1 cellular context compared by ENCODE assay signal in genomic region chr17:17445296-17445924, GRCh38.
TF ChIP-seq lines count a peak whose summit lies in the region.

No MANE protein-coding gene starts in this region.

TF ChIP-seq in HepG2, 621 proteins besides CTCF, POLR2A, EP300 and RAD21 (continued from another document and continues in another):
- TF ChIP-seq STAT5B (CRISPR knock-in tag; IDR thresholded peaks at IDR 0.05), result no peak
- peak; percentile 28; the same call in 1 of the 2 replicates for TF ChIP-seq ZSCAN9 (CRISPR knock-in tag; IDR thresholded peaks at IDR 0.05; ENCODE audit: borderline replicate concordance)
- TF ChIP-seq, protein P1, sequence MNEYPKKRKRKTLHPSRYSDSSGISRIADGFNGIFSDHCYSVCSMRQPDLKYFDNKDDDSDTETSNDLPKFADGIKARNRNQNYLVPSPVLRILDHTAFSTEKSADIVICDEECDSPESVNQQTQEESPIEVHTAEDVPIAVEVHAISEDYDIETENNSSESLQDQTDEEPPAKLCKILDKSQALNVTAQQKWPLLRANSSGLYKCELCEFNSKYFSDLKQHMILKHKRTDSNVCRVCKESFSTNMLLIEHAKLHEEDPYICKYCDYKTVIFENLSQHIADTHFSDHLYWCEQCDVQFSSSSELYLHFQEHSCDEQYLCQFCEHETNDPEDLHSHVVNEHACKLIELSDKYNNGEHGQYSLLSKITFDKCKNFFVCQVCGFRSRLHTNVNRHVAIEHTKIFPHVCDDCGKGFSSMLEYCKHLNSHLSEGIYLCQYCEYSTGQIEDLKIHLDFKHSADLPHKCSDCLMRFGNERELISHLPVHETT (CRISPR knock-in tag; conservative IDR thresholded peaks at IDR 0.05), result no peak
- TF ChIP-seq ZNF256 (CRISPR knock-in tag; conservative IDR thresholded peaks at IDR 0.05), result no peak
- no peak for TF ChIP-seq ATF5 (CRISPR knock-in tag; IDR thresholded peaks at IDR 0.05; ENCODE audit: low read depth)
- no peak for TF ChIP-seq ZNF678 (CRISPR knock-in tag; IDR thresholded peaks at IDR 0.05)
- TF ChIP-seq ZNF784 (CRISPR knock-in tag; IDR thresholded peaks at IDR 0.05; ENCODE audit: borderline replicate concordance), result no peak
- no peak for TF ChIP-seq STAG1 (CRISPR knock-in tag; IDR thresholded peaks at IDR 0.05)
- TF ChIP-seq PHF8 (CRISPR knock-in tag; IDR thresholded peaks at IDR 0.05), result no peak
- no peak for TF ChIP-seq NFYC (CRISPR knock-in tag; IDR thresholded peaks at IDR 0.05)
- TF ChIP-seq ZHX2 (IDR thresholded peaks at IDR 0.05; ENCODE audit: low read depth), result no peak
- TF ChIP-seq ZHX2 (CRISPR knock-in tag; IDR thresholded peaks at IDR 0.05; ENCODE audit: borderline replicate concordance), result no peak
- no peak for TF ChIP-seq ZNF768 (CRISPR knock-in tag; IDR thresholded peaks at IDR 0.05)
- TF ChIP-seq ZNF10 (CRISPR knock-in tag; IDR thresholded peaks at IDR 0.05; ENCODE audit: borderline replicate concordance, low read depth), result no peak
- TF ChIP-seq U2AF1 (optimal IDR thresholded peaks at IDR 0.05; ENCODE audit: low read depth, low read length), result peak; percentile 10
- no peak for TF ChIP-seq ZNF317 (CRISPR knock-in tag; IDR thresholded peaks at IDR 0.05)
- TF ChIP-seq HOXA7 (CRISPR knock-in tag; IDR thresholded peaks at IDR 0.05), result no peak
- TF ChIP-seq MED13 (CRISPR knock-in tag; IDR thresholded peaks at IDR 0.05), result no peak
- TF ChIP-seq, protein P2, sequence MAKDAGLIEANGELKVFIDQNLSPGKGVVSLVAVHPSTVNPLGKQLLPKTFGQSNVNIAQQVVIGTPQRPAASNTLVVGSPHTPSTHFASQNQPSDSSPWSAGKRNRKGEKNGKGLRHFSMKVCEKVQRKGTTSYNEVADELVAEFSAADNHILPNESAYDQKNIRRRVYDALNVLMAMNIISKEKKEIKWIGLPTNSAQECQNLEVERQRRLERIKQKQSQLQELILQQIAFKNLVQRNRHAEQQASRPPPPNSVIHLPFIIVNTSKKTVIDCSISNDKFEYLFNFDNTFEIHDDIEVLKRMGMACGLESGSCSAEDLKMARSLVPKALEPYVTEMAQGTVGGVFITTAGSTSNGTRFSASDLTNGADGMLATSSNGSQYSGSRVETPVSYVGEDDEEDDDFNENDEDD (CRISPR knock-in tag; IDR thresholded peaks at IDR 0.05; ENCODE audit: borderline replicate concordance), result 0 out of 2 replicates have a peak, but pooled peaks have one; percentile 21
- no peak for TF ChIP-seq RELA (CRISPR knock-in tag; IDR thresholded peaks at IDR 0.05)
- TF ChIP-seq TAF1 (CRISPR knock-in tag; IDR thresholded peaks at IDR 0.05), result no peak
- no peak for TF ChIP-seq YEATS2 (CRISPR knock-in tag; IDR thresholded peaks at IDR 0.05; ENCODE audit: borderline replicate concordance)
- TF ChIP-seq REST (IDR thresholded peaks at IDR 0.05; ENCODE audit: borderline replicate concordance in 1 of 2, low read depth in 1 of 2, low read length in 2 of 2), result no peak
- no peak for TF ChIP-seq ZNF143 (CRISPR knock-in tag; IDR thresholded peaks at IDR 0.05)
- TF ChIP-seq RBM39 (IDR thresholded peaks at IDR 0.05; ENCODE audit: low read depth, low read length, poor library complexity, severe bottlenecking), result no peak
- TF ChIP-seq KLF16 (CRISPR knock-in tag; IDR thresholded peaks at IDR 0.05), result no peak
- TF ChIP-seq SP5 (CRISPR knock-in tag; IDR thresholded peaks at IDR 0.05; ENCODE audit: borderline replicate concordance, low read depth), result 0 out of 2 replicates have a peak, but pooled peaks have one; percentile 12
- no peak for TF ChIP-seq ZBTB14 (CRISPR knock-in tag; IDR thresholded peaks at IDR 0.05)
- no peak for TF ChIP-seq ZNF382 (CRISPR knock-in tag; IDR thresholded peaks at IDR 0.05; ENCODE audit: borderline replicate concordance)
- no peak for TF ChIP-seq ZNF556 (CRISPR knock-in tag; IDR thresholded peaks at IDR 0.05; ENCODE audit: borderline replicate concordance)
- TF ChIP-seq NBN (conservative IDR thresholded peaks at IDR 0.05), result no peak
- TF ChIP-seq ZNF33B (CRISPR knock-in tag; IDR thresholded peaks at IDR 0.05), result no peak
- no peak for TF ChIP-seq HCFC1 (IDR thresholded peaks at IDR 0.05; ENCODE audit: low read depth, low read length)
- TF ChIP-seq, protein P3, sequence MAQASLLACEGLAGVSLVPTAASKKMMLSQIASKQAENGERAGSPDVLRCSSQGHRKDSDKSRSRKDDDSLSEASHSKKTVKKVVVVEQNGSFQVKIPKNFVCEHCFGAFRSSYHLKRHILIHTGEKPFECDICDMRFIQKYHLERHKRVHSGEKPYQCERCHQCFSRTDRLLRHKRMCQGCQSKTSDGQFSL (CRISPR knock-in tag; IDR thresholded peaks at IDR 0.05), result no peak
- TF ChIP-seq JDP2 (CRISPR knock-in tag; IDR thresholded peaks at IDR 0.05; ENCODE audit: borderline replicate concordance), result no peak
- no peak for TF ChIP-seq HMG20B (CRISPR knock-in tag; conservative IDR thresholded peaks at IDR 0.05)
- no peak for TF ChIP-seq NFATC3 (CRISPR knock-in tag; IDR thresholded peaks at IDR 0.05)
- TF ChIP-seq POLR2G (IDR thresholded peaks at IDR 0.05; ENCODE audit: low read depth, low read length), result peak; percentile 62
- TF ChIP-seq, protein P4, sequence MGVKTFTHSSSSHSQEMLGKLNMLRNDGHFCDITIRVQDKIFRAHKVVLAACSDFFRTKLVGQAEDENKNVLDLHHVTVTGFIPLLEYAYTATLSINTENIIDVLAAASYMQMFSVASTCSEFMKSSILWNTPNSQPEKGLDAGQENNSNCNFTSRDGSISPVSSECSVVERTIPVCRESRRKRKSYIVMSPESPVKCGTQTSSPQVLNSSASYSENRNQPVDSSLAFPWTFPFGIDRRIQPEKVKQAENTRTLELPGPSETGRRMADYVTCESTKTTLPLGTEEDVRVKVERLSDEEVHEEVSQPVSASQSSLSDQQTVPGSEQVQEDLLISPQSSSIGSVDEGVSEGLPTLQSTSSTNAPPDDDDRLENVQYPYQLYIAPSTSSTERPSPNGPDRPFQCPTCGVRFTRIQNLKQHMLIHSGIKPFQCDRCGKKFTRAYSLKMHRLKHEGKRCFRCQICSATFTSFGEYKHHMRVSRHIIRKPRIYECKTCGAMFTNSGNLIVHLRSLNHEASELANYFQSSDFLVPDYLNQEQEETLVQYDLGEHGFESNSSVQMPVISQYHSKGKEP (CRISPR knock-in tag; IDR thresholded peaks at IDR 0.05), result no peak
- no peak for TF ChIP-seq PHF21A (CRISPR knock-in tag; IDR thresholded peaks at IDR 0.05)
- TF ChIP-seq ZNF770 (CRISPR knock-in tag; IDR thresholded peaks at IDR 0.05), result no peak
